ENCODE assay signal across 18 cellular contexts in genomic region chr5:20523099-20523498, GRCh38.
"Had no signal": no experiment of that assay in that cellular context is flagged by ENCODE, and none has a peak within 500 bp of the region (broad histone marks: within the 10 kb centered on the region; RNA-seq: fewer than 3 reads in every experiment).

No MANE protein-coding gene starts in this region.

- H3K36me3 ChIP-seq: esophagus muscularis mucosa, gastroesophageal sphincter, sigmoid colon, stomach, thoracic aorta, transverse colon had no signal

- H3K4me3 ChIP-seq: esophagus muscularis mucosa, gastroesophageal sphincter, psoas muscle, sigmoid colon, skin epidermis, stomach, thoracic aorta, transverse colon had no signal

- H3K9me3 ChIP-seq: psoas muscle, sigmoid colon, thoracic aorta, transverse colon had no signal

- H3K4me1 ChIP-seq: esophagus muscularis mucosa, gastroesophageal sphincter, psoas muscle, sigmoid colon, stomach, transverse colon had no signal

- DNase-seq: effector memory CD4-positive, alpha-beta T cell; glutamatergic neuron; left colon; left ventricle myocardium superior; mesendoderm; naive B cell; psoas muscle; sigmoid colon; stimulated activated CD4-positive, alpha-beta T cell treated with anti-CD3 and anti-CD28 coated beads, Interleukin-12 subunit alpha, Interleukin-12 subunit beta, amount 100 ng/mL, for 4 hours; stimulated activated naive CD4-positive, alpha-beta T cell; stomach; substantia nigra; transverse colon had no signal

- H3K27me3 ChIP-seq: esophagus muscularis mucosa, gastroesophageal sphincter, sigmoid colon, stomach, transverse colon had no signal

- ATAC-seq: gastroesophageal sphincter, left colon, left ventricle myocardium superior, psoas muscle had no signal

- H3K27ac ChIP-seq: epithelial cell of prostate, esophagus muscularis mucosa, gastroesophageal sphincter, psoas muscle, sigmoid colon, skin epidermis, stomach, thoracic aorta, transverse colon had no signal
